In the genomic region with DNA sequence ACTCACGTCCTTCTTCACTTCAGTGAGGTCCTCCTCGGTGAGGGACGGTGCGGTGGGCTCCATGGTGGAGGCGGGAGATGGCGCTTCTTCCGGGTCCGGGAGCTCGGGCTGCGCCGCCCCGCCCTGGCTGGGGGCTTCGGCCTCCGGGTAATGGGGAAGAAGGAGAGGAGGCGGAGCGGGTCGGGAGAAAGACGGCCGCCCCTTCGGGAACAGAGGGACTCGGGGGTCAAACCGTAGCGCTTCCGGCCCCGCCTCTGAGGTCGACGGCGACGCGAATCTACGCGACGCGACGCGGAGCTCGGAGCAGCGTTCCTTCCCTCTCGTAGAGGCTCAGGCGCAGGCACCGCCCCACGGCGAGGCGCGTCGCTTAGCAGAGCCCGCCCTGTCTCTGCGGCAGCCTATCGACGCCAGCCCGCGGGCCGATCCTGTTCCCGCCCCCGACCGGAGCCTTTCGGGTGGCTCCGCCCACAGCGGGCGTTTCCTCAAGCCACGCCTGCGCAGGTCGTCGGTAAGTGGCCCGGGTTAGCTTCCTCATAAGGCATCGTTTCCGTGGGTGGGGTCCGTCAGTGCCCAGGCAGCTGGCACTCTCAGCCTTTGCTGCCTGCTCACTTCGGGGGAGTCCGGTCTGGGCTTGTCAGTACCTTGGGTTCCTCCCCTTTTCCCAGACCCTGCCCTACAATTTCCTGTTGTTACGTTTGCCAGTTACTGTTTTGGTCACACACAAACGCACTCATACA, we compare ENCODE assay signal across 1 cellular context.
TF ChIP-seq lines count a peak whose summit lies in the region.

A gene (minus strand): TSS at position 343 of the 737 bp plus-strand sequence. CDS start 280 bp downstream, at position 63.

TF ChIP-seq in K562, 482 proteins besides CTCF, POLR2A, EP300 and RAD21 (continued from another document and continues in another):
- TF ChIP-seq, protein P1, sequence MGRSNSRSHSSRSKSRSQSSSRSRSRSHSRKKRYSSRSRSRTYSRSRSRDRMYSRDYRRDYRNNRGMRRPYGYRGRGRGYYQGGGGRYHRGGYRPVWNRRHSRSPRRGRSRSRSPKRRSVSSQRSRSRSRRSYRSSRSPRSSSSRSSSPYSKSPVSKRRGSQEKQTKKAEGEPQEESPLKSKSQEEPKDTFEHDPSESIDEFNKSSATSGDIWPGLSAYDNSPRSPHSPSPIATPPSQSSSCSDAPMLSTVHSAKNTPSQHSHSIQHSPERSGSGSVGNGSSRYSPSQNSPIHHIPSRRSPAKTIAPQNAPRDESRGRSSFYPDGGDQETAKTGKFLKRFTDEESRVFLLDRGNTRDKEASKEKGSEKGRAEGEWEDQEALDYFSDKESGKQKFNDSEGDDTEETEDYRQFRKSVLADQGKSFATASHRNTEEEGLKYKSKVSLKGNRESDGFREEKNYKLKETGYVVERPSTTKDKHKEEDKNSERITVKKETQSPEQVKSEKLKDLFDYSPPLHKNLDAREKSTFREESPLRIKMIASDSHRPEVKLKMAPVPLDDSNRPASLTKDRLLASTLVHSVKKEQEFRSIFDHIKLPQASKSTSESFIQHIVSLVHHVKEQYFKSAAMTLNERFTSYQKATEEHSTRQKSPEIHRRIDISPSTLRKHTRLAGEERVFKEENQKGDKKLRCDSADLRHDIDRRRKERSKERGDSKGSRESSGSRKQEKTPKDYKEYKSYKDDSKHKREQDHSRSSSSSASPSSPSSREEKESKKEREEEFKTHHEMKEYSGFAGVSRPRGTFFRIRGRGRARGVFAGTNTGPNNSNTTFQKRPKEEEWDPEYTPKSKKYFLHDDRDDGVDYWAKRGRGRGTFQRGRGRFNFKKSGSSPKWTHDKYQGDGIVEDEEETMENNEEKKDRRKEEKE (IDR thresholded peaks at IDR 0.05; ENCODE audit: borderline replicate concordance in 1 of 2, control insufficient read depth in 1 of 2, low read depth in 2 of 2, low read length in 1 of 2), result no peak
- TF ChIP-seq ZZZ3 (IDR thresholded peaks at IDR 0.05) (no peak), C11orf30 (IDR thresholded peaks at IDR 0.05; ENCODE audit: low read depth) (peak; percentile 80), MCM3 (IDR thresholded peaks at IDR 0.05) (no peak), ERF (CRISPR knock-in tag; IDR thresholded peaks at IDR 0.05) (no peak), KLF13 (tag; IDR thresholded peaks at IDR 0.05; ENCODE audit: borderline replicate concordance, low read depth) (0 out of 2 replicates have a peak, but pooled peaks have one; percentile 42), CEBPG (CRISPR knock-in tag; IDR thresholded peaks at IDR 0.05) (no peak), CEBPG (tag; conservative IDR thresholded peaks at IDR 0.05 in 1 of 2, IDR thresholded peaks at IDR 0.05 in 1 of 2) (no peak), SP1 (CRISPR knock-in tag; IDR thresholded peaks at IDR 0.05) (peak; percentile 92), TCF7L2 (IDR thresholded peaks at IDR 0.05; ENCODE audit: low read depth, low read length) (no peak), HDAC2 (IDR thresholded peaks at IDR 0.05) (peak; percentile 31; the same call in 1 of the 2 replicates), NELFE (IDR thresholded peaks at IDR 0.05; ENCODE audit: insufficient read depth, insufficient read length) (no peak), NR2C2 (CRISPR knock-in tag; IDR thresholded peaks at IDR 0.05) (peak; percentile 91), NR2C2 (tag; IDR thresholded peaks at IDR 0.05) (peak; percentile 98), SAFB2 (IDR thresholded peaks at IDR 0.05; ENCODE audit: borderline replicate concordance, low read depth, low read length, severe bottlenecking) (no peak), NBN (IDR thresholded peaks at IDR 0.05; ENCODE audit: low read depth) (no peak; the same call in 1 of the 2 replicates), TAL1 (IDR thresholded peaks at IDR 0.05) (no peak), ZNF165 (CRISPR knock-in tag; IDR thresholded peaks at IDR 0.05; ENCODE audit: borderline replicate concordance) (no peak), ZNF23 (CRISPR knock-in tag; IDR thresholded peaks at IDR 0.05) (no peak), ELF4 (CRISPR knock-in tag; IDR thresholded peaks at IDR 0.05) (no peak), BCOR (IDR thresholded peaks at IDR 0.05) (no peak; the same call in 1 of the 2 replicates), ZNF384 (IDR thresholded peaks at IDR 0.05; ENCODE audit: low read depth, low read length) (no peak), RBFOX2 (IDR thresholded peaks at IDR 0.05; ENCODE audit: low read depth, low read length) (peak; percentile 97), FOXJ3 (CRISPR knock-in tag; IDR thresholded peaks at IDR 0.05) (no peak), POLR2AphosphoS5 (IDR thresholded peaks at IDR 0.05; ENCODE audit: control insufficient read depth, insufficient read depth, low read depth, low read length) (peak; percentile 14; the same call in 1 of the 2 replicates), PML (IDR thresholded peaks at IDR 0.05; ENCODE audit: low read length) (no peak; the same call in 1 of the 2 replicates), PHF20 (IDR thresholded peaks at IDR 0.05; ENCODE audit: partially characterized antibody) (peak; percentile 90), KDM5B (IDR thresholded peaks at IDR 0.05; ENCODE audit: insufficient replicate concordance, low read depth, low read length) (peak; percentile 65), POLR2G (IDR thresholded peaks at IDR 0.05; ENCODE audit: low read depth, low read length) (peak; percentile 95), POLR2B (IDR thresholded peaks at IDR 0.05; ENCODE audit: low read depth, partially characterized antibody) (peak; percentile 59), ZNF239 (CRISPR knock-in tag; IDR thresholded peaks at IDR 0.05) (no peak; the same call in 1 of the 2 replicates), ZNF830 (CRISPR knock-in tag; IDR thresholded peaks at IDR 0.05) (no peak), ZFP36 (IDR thresholded peaks at IDR 0.05; ENCODE audit: low read depth, low read length, partially characterized antibody) (peak; percentile 69), GATAD2A (IDR thresholded peaks at IDR 0.05) (0 out of 2 replicates have a peak, but pooled peaks have one; percentile 24), CBFA2T2 (conservative IDR thresholded peaks at IDR 0.05) (no peak), PHB (CRISPR knock-in tag; IDR thresholded peaks at IDR 0.05) (0 out of 2 replicates have a peak, but pooled peaks have one; percentile 22), EGR1 (conservative IDR thresholded peaks at IDR 0.05) (peak; percentile 64), RBBP5 (IDR thresholded peaks at IDR 0.05; ENCODE audit: borderline replicate concordance, insufficient read depth, low read length, poor library complexity, severe bottlenecking) (peak; percentile 96), PYGO2 (tag; IDR thresholded peaks at IDR 0.05) (no peak), HDAC1 (IDR thresholded peaks at IDR 0.05) (peak in 1 of 2 experiments; percentile 69; a peak in 2 of 4 replicates), STAT5B (CRISPR knock-in tag; IDR thresholded peaks at IDR 0.05) (no peak), HOXB6 (CRISPR knock-in tag; IDR thresholded peaks at IDR 0.05; ENCODE audit: borderline replicate concordance) (no peak), YBX1 (IDR thresholded peaks at IDR 0.05) (no peak)
- TF ChIP-seq, protein P2, sequence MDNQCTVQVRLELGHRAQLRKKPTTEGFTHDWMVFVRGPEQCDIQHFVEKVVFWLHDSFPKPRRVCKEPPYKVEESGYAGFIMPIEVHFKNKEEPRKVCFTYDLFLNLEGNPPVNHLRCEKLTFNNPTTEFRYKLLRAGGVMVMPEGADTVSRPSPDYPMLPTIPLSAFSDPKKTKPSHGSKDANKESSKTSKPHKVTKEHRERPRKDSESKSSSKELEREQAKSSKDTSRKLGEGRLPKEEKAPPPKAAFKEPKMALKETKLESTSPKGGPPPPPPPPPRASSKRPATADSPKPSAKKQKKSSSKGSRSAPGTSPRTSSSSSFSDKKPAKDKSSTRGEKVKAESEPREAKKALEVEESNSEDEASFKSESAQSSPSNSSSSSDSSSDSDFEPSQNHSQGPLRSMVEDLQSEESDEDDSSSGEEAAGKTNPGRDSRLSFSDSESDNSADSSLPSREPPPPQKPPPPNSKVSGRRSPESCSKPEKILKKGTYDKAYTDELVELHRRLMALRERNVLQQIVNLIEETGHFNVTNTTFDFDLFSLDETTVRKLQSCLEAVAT (IDR thresholded peaks at IDR 0.05), result 0 out of 4 replicates have a peak, but pooled peaks of 1 of the 2 experiments have one; percentile 40
- TF ChIP-seq, protein P3, sequence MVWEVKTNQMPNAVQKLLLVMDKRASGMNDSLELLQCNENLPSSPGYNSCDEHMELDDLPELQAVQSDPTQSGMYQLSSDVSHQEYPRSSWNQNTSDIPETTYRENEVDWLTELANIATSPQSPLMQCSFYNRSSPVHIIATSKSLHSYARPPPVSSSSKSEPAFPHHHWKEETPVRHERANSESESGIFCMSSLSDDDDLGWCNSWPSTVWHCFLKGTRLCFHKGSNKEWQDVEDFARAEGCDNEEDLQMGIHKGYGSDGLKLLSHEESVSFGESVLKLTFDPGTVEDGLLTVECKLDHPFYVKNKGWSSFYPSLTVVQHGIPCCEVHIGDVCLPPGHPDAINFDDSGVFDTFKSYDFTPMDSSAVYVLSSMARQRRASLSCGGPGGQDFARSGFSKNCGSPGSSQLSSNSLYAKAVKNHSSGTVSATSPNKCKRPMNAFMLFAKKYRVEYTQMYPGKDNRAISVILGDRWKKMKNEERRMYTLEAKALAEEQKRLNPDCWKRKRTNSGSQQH (CRISPR knock-in tag; IDR thresholded peaks at IDR 0.05), result peak; percentile 62; the same call in 1 of the 2 replicates
- TF ChIP-seq, protein P4, sequence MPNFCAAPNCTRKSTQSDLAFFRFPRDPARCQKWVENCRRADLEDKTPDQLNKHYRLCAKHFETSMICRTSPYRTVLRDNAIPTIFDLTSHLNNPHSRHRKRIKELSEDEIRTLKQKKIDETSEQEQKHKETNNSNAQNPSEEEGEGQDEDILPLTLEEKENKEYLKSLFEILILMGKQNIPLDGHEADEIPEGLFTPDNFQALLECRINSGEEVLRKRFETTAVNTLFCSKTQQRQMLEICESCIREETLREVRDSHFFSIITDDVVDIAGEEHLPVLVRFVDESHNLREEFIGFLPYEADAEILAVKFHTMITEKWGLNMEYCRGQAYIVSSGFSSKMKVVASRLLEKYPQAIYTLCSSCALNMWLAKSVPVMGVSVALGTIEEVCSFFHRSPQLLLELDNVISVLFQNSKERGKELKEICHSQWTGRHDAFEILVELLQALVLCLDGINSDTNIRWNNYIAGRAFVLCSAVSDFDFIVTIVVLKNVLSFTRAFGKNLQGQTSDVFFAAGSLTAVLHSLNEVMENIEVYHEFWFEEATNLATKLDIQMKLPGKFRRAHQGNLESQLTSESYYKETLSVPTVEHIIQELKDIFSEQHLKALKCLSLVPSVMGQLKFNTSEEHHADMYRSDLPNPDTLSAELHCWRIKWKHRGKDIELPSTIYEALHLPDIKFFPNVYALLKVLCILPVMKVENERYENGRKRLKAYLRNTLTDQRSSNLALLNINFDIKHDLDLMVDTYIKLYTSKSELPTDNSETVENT (CRISPR knock-in tag; IDR thresholded peaks at IDR 0.05), result 0 out of 2 replicates have a peak, but pooled peaks have one; percentile 61
- TF ChIP-seq, protein P5, sequence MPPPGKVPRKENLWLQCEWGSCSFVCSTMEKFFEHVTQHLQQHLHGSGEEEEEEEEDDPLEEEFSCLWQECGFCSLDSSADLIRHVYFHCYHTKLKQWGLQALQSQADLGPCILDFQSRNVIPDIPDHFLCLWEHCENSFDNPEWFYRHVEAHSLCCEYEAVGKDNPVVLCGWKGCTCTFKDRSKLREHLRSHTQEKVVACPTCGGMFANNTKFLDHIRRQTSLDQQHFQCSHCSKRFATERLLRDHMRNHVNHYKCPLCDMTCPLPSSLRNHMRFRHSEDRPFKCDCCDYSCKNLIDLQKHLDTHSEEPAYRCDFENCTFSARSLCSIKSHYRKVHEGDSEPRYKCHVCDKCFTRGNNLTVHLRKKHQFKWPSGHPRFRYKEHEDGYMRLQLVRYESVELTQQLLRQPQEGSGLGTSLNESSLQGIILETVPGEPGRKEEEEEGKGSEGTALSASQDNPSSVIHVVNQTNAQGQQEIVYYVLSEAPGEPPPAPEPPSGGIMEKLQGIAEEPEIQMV (tag; conservative IDR thresholded peaks at IDR 0.05; ENCODE audit: low read depth), result 0 out of 2 replicates have a peak, but pooled peaks have one; percentile 31
- TF ChIP-seq, protein P6, sequence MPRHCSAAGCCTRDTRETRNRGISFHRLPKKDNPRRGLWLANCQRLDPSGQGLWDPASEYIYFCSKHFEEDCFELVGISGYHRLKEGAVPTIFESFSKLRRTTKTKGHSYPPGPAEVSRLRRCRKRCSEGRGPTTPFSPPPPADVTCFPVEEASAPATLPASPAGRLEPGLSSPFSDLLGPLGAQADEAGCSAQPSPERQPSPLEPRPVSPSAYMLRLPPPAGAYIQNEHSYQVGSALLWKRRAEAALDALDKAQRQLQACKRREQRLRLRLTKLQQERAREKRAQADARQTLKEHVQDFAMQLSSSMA (CRISPR knock-in tag; IDR thresholded peaks at IDR 0.05), result no peak
- TF ChIP-seq, protein P7, sequence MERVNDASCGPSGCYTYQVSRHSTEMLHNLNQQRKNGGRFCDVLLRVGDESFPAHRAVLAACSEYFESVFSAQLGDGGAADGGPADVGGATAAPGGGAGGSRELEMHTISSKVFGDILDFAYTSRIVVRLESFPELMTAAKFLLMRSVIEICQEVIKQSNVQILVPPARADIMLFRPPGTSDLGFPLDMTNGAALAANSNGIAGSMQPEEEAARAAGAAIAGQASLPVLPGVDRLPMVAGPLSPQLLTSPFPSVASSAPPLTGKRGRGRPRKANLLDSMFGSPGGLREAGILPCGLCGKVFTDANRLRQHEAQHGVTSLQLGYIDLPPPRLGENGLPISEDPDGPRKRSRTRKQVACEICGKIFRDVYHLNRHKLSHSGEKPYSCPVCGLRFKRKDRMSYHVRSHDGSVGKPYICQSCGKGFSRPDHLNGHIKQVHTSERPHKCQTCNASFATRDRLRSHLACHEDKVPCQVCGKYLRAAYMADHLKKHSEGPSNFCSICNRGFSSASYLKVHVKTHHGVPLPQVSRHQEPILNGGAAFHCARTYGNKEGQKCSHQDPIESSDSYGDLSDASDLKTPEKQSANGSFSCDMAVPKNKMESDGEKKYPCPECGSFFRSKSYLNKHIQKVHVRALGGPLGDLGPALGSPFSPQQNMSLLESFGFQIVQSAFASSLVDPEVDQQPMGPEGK (CRISPR knock-in tag; IDR thresholded peaks at IDR 0.05; ENCODE audit: borderline replicate concordance), result no peak
- TF ChIP-seq, protein P8, sequence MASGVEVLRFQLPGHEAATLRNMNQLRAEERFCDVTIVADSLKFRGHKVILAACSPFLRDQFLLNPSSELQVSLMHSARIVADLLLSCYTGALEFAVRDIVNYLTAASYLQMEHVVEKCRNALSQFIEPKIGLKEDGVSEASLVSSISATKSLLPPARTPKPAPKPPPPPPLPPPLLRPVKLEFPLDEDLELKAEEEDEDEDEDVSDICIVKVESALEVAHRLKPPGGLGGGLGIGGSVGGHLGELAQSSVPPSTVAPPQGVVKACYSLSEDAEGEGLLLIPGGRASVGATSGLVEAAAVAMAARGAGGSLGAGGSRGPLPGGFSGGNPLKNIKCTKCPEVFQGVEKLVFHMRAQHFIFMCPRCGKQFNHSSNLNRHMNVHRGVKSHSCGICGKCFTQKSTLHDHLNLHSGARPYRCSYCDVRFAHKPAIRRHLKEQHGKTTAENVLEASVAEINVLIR (CRISPR knock-in tag; IDR thresholded peaks at IDR 0.05), result peak; percentile 84
- TF ChIP-seq, protein P9, sequence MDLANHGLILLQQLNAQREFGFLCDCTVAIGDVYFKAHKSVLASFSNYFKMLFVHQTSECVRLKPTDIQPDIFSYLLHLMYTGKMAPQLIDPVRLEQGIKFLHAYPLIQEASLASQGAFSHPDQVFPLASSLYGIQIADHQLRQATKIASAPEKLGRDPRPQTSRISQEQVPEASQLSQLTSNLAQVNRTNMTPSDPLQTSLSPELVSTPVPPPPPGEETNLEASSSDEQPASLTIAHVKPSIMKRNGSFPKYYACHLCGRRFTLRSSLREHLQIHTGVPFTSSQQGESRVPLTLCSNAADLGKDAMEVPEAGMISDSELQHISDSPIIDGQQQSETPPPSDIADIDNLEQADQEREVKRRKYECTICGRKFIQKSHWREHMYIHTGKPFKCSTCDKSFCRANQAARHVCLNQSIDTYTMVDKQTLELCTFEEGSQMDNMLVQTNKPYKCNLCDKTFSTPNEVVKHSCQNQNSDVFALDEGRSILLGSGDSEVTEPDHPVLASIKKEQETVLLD (IDR thresholded peaks at IDR 0.05), result peak; percentile 89
